In the genomic region with DNA sequence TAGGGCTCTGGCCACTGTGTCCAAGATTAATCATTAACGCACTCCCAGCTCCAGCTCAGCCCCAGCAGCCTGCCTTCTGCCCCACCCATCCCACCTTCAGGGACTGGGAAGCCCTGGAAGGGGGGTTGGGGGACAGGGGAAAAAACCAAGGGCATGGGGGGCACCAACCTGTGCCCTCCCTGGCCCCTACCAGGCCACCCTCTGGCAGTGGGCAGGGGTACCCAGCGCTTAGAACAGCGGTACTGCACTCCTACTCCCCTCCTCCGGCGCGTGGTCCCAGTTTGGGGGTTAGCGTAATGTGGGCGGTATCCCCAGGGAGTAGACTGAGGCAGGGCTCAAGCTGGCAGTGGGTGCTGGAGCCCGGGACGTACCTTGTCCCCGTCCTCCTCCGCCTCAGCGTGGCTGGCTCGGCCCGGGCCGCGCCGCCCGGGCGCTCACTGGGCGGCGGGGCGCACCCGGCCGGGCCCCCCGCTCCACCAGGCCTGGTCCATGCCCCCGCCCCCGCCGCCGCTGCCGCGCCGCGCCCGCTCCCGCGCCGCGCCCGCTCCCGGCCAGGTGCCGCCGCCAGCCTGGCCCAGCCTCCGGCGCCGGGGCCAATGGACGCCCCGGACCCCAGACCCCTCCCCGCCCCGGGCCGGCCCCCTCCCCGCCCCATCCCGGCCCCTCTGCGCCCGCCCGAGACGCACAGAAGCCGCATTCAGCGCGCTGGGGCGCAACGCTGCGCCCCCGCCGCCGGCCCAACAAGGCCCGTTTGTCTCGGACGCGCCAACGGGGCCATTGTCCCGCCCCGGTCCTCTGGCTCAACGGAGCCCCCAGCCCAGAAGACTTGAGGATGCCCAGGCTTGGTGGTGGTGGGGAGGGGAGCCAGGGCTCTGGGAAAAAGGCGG, we compare ENCODE assay signal across 10 cellular contexts. TPM values are rescaled to one million over a fixed set of nuclear protein-coding genes. Genes with fewer than 3 reads are reported as not detected.
DNase-seq lines count a peak whose midpoint lies in the region; ATAC-seq, FAIRE-seq and TF ChIP-seq lines count a peak whose summit lies in the region.
"Had no signal": no experiment of that assay in that cellular context is flagged by ENCODE, and none has a peak within 500 bp of the region (broad histone marks: within the 10 kb centered on the region; RNA-seq: fewer than 3 reads in every experiment).

A gene with protein sequence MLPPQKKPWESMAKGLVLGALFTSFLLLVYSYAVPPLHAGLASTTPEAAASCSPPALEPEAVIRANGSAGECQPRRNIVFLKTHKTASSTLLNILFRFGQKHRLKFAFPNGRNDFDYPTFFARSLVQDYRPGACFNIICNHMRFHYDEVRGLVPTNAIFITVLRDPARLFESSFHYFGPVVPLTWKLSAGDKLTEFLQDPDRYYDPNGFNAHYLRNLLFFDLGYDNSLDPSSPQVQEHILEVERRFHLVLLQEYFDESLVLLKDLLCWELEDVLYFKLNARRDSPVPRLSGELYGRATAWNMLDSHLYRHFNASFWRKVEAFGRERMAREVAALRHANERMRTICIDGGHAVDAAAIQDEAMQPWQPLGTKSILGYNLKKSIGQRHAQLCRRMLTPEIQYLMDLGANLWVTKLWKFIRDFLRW (minus strand): TSS at position 571 of the 887 bp plus-strand sequence. CDS start 17,273 bp downstream, outside the sequence.

- no peaks in the 10 kb centered on the region for H3K27me3 Mint-ChIP-seq in activated naive CD8-positive, alpha-beta T cell treated with anti-CD3 and anti-CD28 coated beads for 36 hours
- H3K27me3 Mint-ChIP-seq in natural killer cell treated with Interleukin-12 subunit alpha and Interleukin-12 subunit beta and Interleukin-15 and Interleukin-18, amount 100 ng/mL, for 72 hours: peaks cover 0 to 2% of the 10 kb centered on the region in 2 donors

- no peak within 1 kb of the TSS for H3K4me3 Mint-ChIP-seq in activated naive CD8-positive, alpha-beta T cell treated with anti-CD3 and anti-CD28 coated beads for 36 hours
- H3K4me3 Mint-ChIP-seq in natural killer cell treated with Interleukin-12 subunit alpha and Interleukin-12 subunit beta and Interleukin-15 and Interleukin-18, amount 100 ng/mL, for 72 hours: no peak within 1 kb of the TSS

- H3K4me3 ChIP-seq in WERI-Rb-1 (ENCODE audit: low read depth, low read length) (peak within 1 kb of the TSS; percentile 48), kidney (ENCODE audit: low read length in 2 of 2) (peak within 1 kb of the TSS; percentile 58 to 65), retinal pigment epithelial cell (ENCODE audit: low read length) (peak within 1 kb of the TSS; percentile 29)

- H3K4me1 Mint-ChIP-seq in activated naive CD8-positive, alpha-beta T cell treated with anti-CD3 and anti-CD28 coated beads for 36 hours: peaks cover 9% of the 10 kb centered on the region
- H3K4me1 Mint-ChIP-seq in natural killer cell treated with Interleukin-12 subunit alpha and Interleukin-12 subunit beta and Interleukin-15 and Interleukin-18, amount 100 ng/mL, for 72 hours (ENCODE audit: low read depth in 2 of 2): no peaks in the 10 kb centered on the region

- H3K27ac ChIP-seq in WERI-Rb-1: no peak within 1 kb of the TSS
- peak within 1 kb of the TSS; percentile 81 to 82 for H3K27ac ChIP-seq in kidney (ENCODE audit: low read depth in 2 of 2, low read length in 2 of 2)

- no peak within 1 kb of the TSS for H3K9ac ChIP-seq in kidney (ENCODE audit: low read length in 2 of 2)

- no peaks in the 10 kb centered on the region for H3K27me3 ChIP-seq in WERI-Rb-1 (ENCODE audit: insufficient read depth, low read depth, severe bottlenecking)

- H3K9me3 ChIP-seq in WERI-Rb-1 (ENCODE audit: severe bottlenecking): no peaks in the 10 kb centered on the region
- H3K9me3 ChIP-seq in kidney (ENCODE audit: control insufficient read depth in 1 of 2, low read length in 2 of 2): no peaks in the 10 kb centered on the region
- H3K9me3 ChIP-seq: esophagus squamous epithelium had no signal

- DNase-seq in GM20000 (ENCODE audit: low spot score) (peak; percentile 43), WERI-Rb-1 (peak; percentile 35), kidney (peak; percentile 78), retinal pigment epithelial cell (ENCODE audit: low read depth) (no peak)
- no peak for DNase-seq in activated naive CD8-positive, alpha-beta T cell treated with anti-CD3 and anti-CD28 coated beads for 36 hours
- no peak for DNase-seq in natural killer cell treated with Interleukin-12 subunit alpha and Interleukin-12 subunit beta and Interleukin-15 and Interleukin-18, amount 100 ng/mL, for 72 hours (ENCODE audit: low spot score)
- DNase-seq in stimulated activated CD4-positive, alpha-beta T cell treated with anti-CD3 and anti-CD28 coated beads, Interleukin-4, amount 100 ng/mL, for 4 hours: no peak
- DNase-seq: esophagus squamous epithelium, NCI-H187 treated with DMSO at 0.1 percent for 48 hours had no signal

- TF ChIP-seq CTCF in GM20000 (IDR thresholded peaks at IDR 0.05; ENCODE audit: extremely low read depth, missing control alignments): no peak
- TF ChIP-seq CTCF in WERI-Rb-1 (IDR thresholded peaks at IDR 0.05; ENCODE audit: low read depth, low read length): no peak
- TF ChIP-seq CTCF in kidney (IDR thresholded peaks at IDR 0.05; ENCODE audit: borderline replicate concordance, extremely low read depth, insufficient read depth): no peak
- no peak for TF ChIP-seq CTCF in retinal pigment epithelial cell (conservative IDR thresholded peaks at IDR 0.05; ENCODE audit: low read depth, low read length)

- peaks cover 24% of the 10 kb centered on the region for H3K36me3 Mint-ChIP-seq in activated naive CD8-positive, alpha-beta T cell treated with anti-CD3 and anti-CD28 coated beads for 36 hours
- peaks cover 6% of the 10 kb centered on the region for H3K36me3 Mint-ChIP-seq in natural killer cell treated with Interleukin-12 subunit alpha and Interleukin-12 subunit beta and Interleukin-15 and Interleukin-18, amount 100 ng/mL, for 72 hours

- H3K9me3 Mint-ChIP-seq in activated naive CD8-positive, alpha-beta T cell treated with anti-CD3 and anti-CD28 coated beads for 36 hours: no peaks in the 10 kb centered on the region
- no peaks in the 10 kb centered on the region for H3K9me3 Mint-ChIP-seq in natural killer cell treated with Interleukin-12 subunit alpha and Interleukin-12 subunit beta and Interleukin-15 and Interleukin-18, amount 100 ng/mL, for 72 hours

- H3K36me3 ChIP-seq in WERI-Rb-1 (peaks cover 33% of the 10 kb centered on the region), kidney (ENCODE audit: control insufficient read depth in 1 of 2, insufficient read depth in 2 of 2, low read length in 2 of 2) (peaks cover 15 to 23% of the 10 kb centered on the region in 2 donors)

- ATAC-seq in HG03571 (IDR thresholded peaks at IDR 0.05; ENCODE audit: unreplicated experiment): no peak
- ATAC-seq in natural killer cell treated with Interleukin-12 subunit alpha and Interleukin-12 subunit beta and Interleukin-15 and Interleukin-18, amount 100 ng/mL, for 72 hours: no peak

- H3K4me1 ChIP-seq in kidney (ENCODE audit: control insufficient read depth in 1 of 2, insufficient read depth in 1 of 2, low read depth in 1 of 2, low read length in 2 of 2): peaks cover 10 to 36% of the 10 kb centered on the region in 2 donors

- no peak for FAIRE-seq in kidney (lab: Jason Lieb, UNC)

- intact Hi-C loops in kidney (cut with DNase I): no loop called here

- H3K27ac Mint-ChIP-seq in activated naive CD8-positive, alpha-beta T cell treated with anti-CD3 and anti-CD28 coated beads for 36 hours: no peak within 1 kb of the TSS
- no peak within 1 kb of the TSS for H3K27ac Mint-ChIP-seq in natural killer cell treated with Interleukin-12 subunit alpha and Interleukin-12 subunit beta and Interleukin-15 and Interleukin-18, amount 100 ng/mL, for 72 hours

RNA-seq across cellular contexts. Expression of the gene that starts here (rescaled TPM):
- total RNA-seq in kidney: 16.1 TPM
- polyA plus RNA-seq in kidney (ENCODE audit: insufficient read depth, low read depth, low replicate concordance): 34.3 TPM
- not detected for total RNA-seq in activated naive CD8-positive, alpha-beta T cell treated with anti-CD3 and anti-CD28 coated beads for 36 hours
- total RNA-seq in natural killer cell treated with Interleukin-12 subunit alpha and Interleukin-12 subunit beta and Interleukin-15 and Interleukin-18, amount 100 ng/mL, for 72 hours: not detected

Comparison
In these comparisons a context has a peak if more than half of its experiments do, and no peak if none do; other contexts are left out.
1. RNA of the gene that starts here (total RNA-seq): 16.1 TPM in kidney (single experiment); not detected in activated naive CD8-positive, alpha-beta T cell treated with anti-CD3 and anti-CD28 coated beads for 36 hours and not detected in natural killer cell treated with Interleukin-12 subunit alpha and Interleukin-12 subunit beta and Interleukin-15 and Interleukin-18, amount 100 ng/mL, for 72 hours; every median in the first group is over 10 times any median in the second.
2. DNase-seq: peak in GM20000 (single experiment), WERI-Rb-1 (single experiment) and kidney (single experiment); none in retinal pigment epithelial cell (single experiment), activated naive CD8-positive, alpha-beta T cell treated with anti-CD3 and anti-CD28 coated beads for 36 hours (single experiment), natural killer cell treated with Interleukin-12 subunit alpha and Interleukin-12 subunit beta and Interleukin-15 and Interleukin-18, amount 100 ng/mL, for 72 hours (single experiment) and stimulated activated CD4-positive, alpha-beta T cell treated with anti-CD3 and anti-CD28 coated beads, Interleukin-4, amount 100 ng/mL, for 4 hours (0 of 2).
3. Peak in every context shown above with its lines, with median percentiles within 50 percentile points of each other: H3K4me3 ChIP-seq.